5 cellular contexts compared by ENCODE assay signal in the genomic region with DNA sequence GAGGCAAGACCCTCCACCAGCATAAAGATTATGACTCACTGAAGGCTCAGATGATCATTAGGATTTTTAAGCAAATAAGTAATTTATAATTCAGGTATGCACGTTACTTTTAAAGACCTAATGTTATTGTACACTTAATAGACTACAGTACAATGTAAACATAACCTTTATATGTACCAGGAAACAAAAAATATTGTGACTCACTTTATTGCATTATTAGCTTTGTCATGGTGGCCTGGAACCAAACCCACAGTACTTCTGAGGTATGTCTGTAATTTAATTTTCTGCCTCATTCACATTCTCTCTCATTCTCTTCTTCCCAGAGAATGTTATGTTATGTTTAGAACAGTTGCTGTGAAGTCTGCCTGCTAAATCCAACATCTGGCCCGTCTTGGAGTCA. TPM values are rescaled to one million over a fixed set of nuclear protein-coding genes. Genes with fewer than 3 reads are reported as not detected.
DNase-seq lines count a peak whose midpoint lies in the region; ATAC-seq, FAIRE-seq and TF ChIP-seq lines count a peak whose summit lies in the region.
"Not testable (repeated sequence)": the region's sequence is repeated elsewhere in the genome, so short reads cannot be mapped to it uniquely, and the experiment has no call there.

No MANE protein-coding gene starts in this region.

- ATAC-seq in PC-3: peak; percentile 98
- peak; percentile 84 for ATAC-seq in esophagus mucosa
- peak; percentile 58 for ATAC-seq in left colon

- POLR2A ChIA-PET in PC-3 (lab: Charles Lee; ENCODE audit: unreplicated experiment); PC-9 (lab: Charles Lee; ENCODE audit: unreplicated experiment); endothelial cell of umbilical vein (lab: Charles Lee): not testable (repeated sequence)

- not testable (repeated sequence) for H3K9me3 ChIP-seq in PC-3 (ENCODE audit: low read length); PC-9 (ENCODE audit: insufficient read depth, low read depth); endothelial cell of umbilical vein (replicated peaks; ENCODE audit: control insufficient read depth, insufficient read depth, low read length)

- intact Hi-C loops in PC-3 (cut with micrococcal nuclease); PC-9 (cut with micrococcal nuclease; ENCODE audit: unreplicated experiment); endothelial cell of umbilical vein (cut with micrococcal nuclease); left colon (cut with DNase I, micrococcal nuclease): not testable (repeated sequence)

- H3K4me1 ChIP-seq in PC-3 (ENCODE audit: insufficient read depth, low read length); PC-9 (replicated peaks; ENCODE audit: insufficient read depth); endothelial cell of umbilical vein (ENCODE audit: control insufficient read depth, extremely low read depth, insufficient read depth, low read length): not testable (repeated sequence)

- peak; percentile 47 for FAIRE-seq in endothelial cell of umbilical vein (lab: Jason Lieb, UNC)

- H3K79me2 ChIP-seq in PC-3 (ENCODE audit: low read length); PC-9 (ENCODE audit: low read depth); endothelial cell of umbilical vein (ENCODE audit: control insufficient read depth, insufficient read depth, low read length): not testable (repeated sequence)

- BruUV-seq in PC-3 (replicated peaks; lab: Mats Ljungman, UMichigan); PC-9 (replicated peaks; lab: Mats Ljungman, UMichigan); endothelial cell of umbilical vein (replicated peaks; lab: Mats Ljungman, UMichigan): not testable (repeated sequence)

- not testable (repeated sequence) for H3K4me3 ChIP-seq in PC-3 (ENCODE audit: low read length); PC-9; endothelial cell of umbilical vein (replicated peaks in 1 of 3; ENCODE audit: insufficient read depth in 1 of 3, low read depth in 1 of 3, low read length in 3 of 3)

- CTCF ChIA-PET in PC-3 (lab: Charles Lee); PC-9 (lab: Charles Lee); endothelial cell of umbilical vein (lab: Charles Lee): not testable (repeated sequence)

- TF ChIP-seq POLR2A in endothelial cell of umbilical vein (IDR thresholded peaks at IDR 0.05; ENCODE audit: low read depth, low read length): not testable (repeated sequence)

- H3K9me1 ChIP-seq in endothelial cell of umbilical vein (replicated peaks; ENCODE audit: control insufficient read depth, extremely low read depth, insufficient read depth, low read length): not testable (repeated sequence)

- not testable (repeated sequence) for H2AFZ ChIP-seq in PC-3 (ENCODE audit: low read length); PC-9; endothelial cell of umbilical vein (ENCODE audit: low read depth, low read length)

- not testable (repeated sequence) for H3K27ac ChIP-seq in PC-3 (ENCODE audit: low read length); endothelial cell of umbilical vein (ENCODE audit: insufficient read depth, low read depth, low read length)
- peak overlapping the region; percentile 45; the same call in 1 of the 2 replicates for H3K27ac ChIP-seq in PC-9

- not testable (repeated sequence) for H3F3A ChIP-seq in PC-3 (ENCODE audit: low read length, unreplicated experiment); PC-9 (ENCODE audit: insufficient read depth, low read depth)

- H3K4me2 ChIP-seq in PC-3 (ENCODE audit: low read length); endothelial cell of umbilical vein (ENCODE audit: insufficient read depth, low read length): not testable (repeated sequence)
- H3K4me2 ChIP-seq in PC-9: peak overlapping the region; percentile 32

- not testable (repeated sequence) for H3K9ac ChIP-seq in PC-3 (ENCODE audit: low read length); endothelial cell of umbilical vein (replicated peaks; ENCODE audit: extremely low read depth, insufficient read depth, low read length)

- H3K9me2 ChIP-seq in PC-3 (replicated peaks; ENCODE audit: low read length); PC-9 (ENCODE audit: insufficient read depth): not testable (repeated sequence)

- H4K20me1 ChIP-seq in PC-3 (ENCODE audit: low read length); PC-9 (ENCODE audit: insufficient read depth); endothelial cell of umbilical vein (replicated peaks; ENCODE audit: control insufficient read depth, extremely low read depth, insufficient read depth, low read length): not testable (repeated sequence)

- dilution Hi-C loops in endothelial cell of umbilical vein (cut with MboI; ENCODE audit: extremely low pct_ligation_motif_present, low sequenced_read_pairs): not testable (repeated sequence)

- H3K27me3 ChIP-seq in PC-3 (ENCODE audit: low read length); PC-9 (ENCODE audit: insufficient read depth, low read depth); endothelial cell of umbilical vein (ENCODE audit: control insufficient read depth in 2 of 2, insufficient read depth in 2 of 2, low read length in 2 of 2): not testable (repeated sequence)

- not testable (repeated sequence) for TF ChIP-seq CTCF in PC-3 (conservative IDR thresholded peaks at IDR 0.05; ENCODE audit: low read depth, low read length); PC-9 (conservative IDR thresholded peaks at IDR 0.05); endothelial cell of umbilical vein (IDR thresholded peaks at IDR 0.05; ENCODE audit: extremely low read depth in 1 of 2, insufficient read depth in 1 of 2, low read depth in 1 of 2, low read length in 2 of 2)

- DNase-seq in PC-3; PC-9; endothelial cell of umbilical vein (ENCODE audit: low read depth, low spot score); left colon: not testable (repeated sequence)

- H3K36me3 ChIP-seq in PC-3 (ENCODE audit: low read depth, low read length); PC-9 (ENCODE audit: low read depth); endothelial cell of umbilical vein (ENCODE audit: control insufficient read depth in 2 of 2, extremely low read depth in 1 of 2, insufficient read depth in 2 of 2, low read length in 2 of 2): not testable (repeated sequence)

RNA-seq across cellular contexts. Expression of gene VAC14, which starts 21.8 kb away (rescaled TPM):
- total RNA-seq in PC-3 (2014; rRNA removed) (65.5 and 66.4 TPM in 2 replicates), PC-9 (2021) (44.5 and 46.8 TPM in 2 replicates), endothelial cell of umbilical vein (37.6 and 44.4 TPM in 2 replicates), esophagus mucosa (22.0 TPM), left colon (10 to 100 TPM; 26.9 to 32.1 TPM)
- 57.9 and 68.2 TPM in 2 replicates for polyA plus RNA-seq in endothelial cell of umbilical vein
- polyA plus RNA-seq in endothelial cell of umbilical vein (2011; cell fraction: cytosol; rRNA removed): 41.6 and 45.9 TPM in 2 replicates
- 48.6 and 57.9 TPM in 2 replicates for polyA plus RNA-seq in endothelial cell of umbilical vein (2011; cell fraction: nucleus; rRNA removed)
- polyA plus RNA-seq in endothelial cell of umbilical vein (2012): 45.9 and 52.6 TPM in 2 replicates
- 55.4 and 64.1 TPM in 2 replicates for polyA minus RNA-seq in endothelial cell of umbilical vein
- 42.9 TPM for polyA minus RNA-seq in endothelial cell of umbilical vein (2011; cell fraction: cytosol; rRNA and poly(A)+ RNA removed)
- polyA minus RNA-seq in endothelial cell of umbilical vein (2011; cell fraction: nucleus; rRNA and poly(A)+ RNA removed): 49.7 and 64.7 TPM in 2 replicates
